8 cellular contexts compared by ENCODE assay signal in genomic region chr14:23569443-23570151, GRCh38. TPM values are rescaled to one million over a fixed set of nuclear protein-coding genes. Genes with fewer than 3 reads are reported as not detected.
DNase-seq lines count a peak whose midpoint lies in the region; ATAC-seq, FAIRE-seq and TF ChIP-seq lines count a peak whose summit lies in the region.

No MANE protein-coding gene starts in this region.

- intact Hi-C loops in ascending aorta (cut with DNase I) = loop anchor here (10.0 kb wide), 1 partner anchor 795 kb away; the partner anchor contains the start of gene NFATC4

- no peak overlapping the region for H3K27ac ChIP-seq in ascending aorta
- H3K27ac ChIP-seq in small intestine (ENCODE audit: low read depth in 1 of 2, low read length in 1 of 2) = no peak overlapping the region

- no peak for TF ChIP-seq CTCF in ascending aorta (IDR thresholded peaks at IDR 0.05)

- peaks cover 3% of the 10 kb centered on the region for H3K27me3 ChIP-seq in ascending aorta
- H3K27me3 ChIP-seq in small intestine (ENCODE audit: control insufficient read depth in 2 of 2, insufficient read depth in 2 of 2, low read length in 2 of 2) = no peaks in the 10 kb centered on the region

- H3K4me1 ChIP-seq in ascending aorta = peaks cover 0 to 8% of the 10 kb centered on the region in 2 donors
- peaks cover 0 to 2% of the 10 kb centered on the region in 2 donors for H3K4me1 ChIP-seq in small intestine (ENCODE audit: control insufficient read depth in 2 of 2, insufficient read depth in 1 of 2, low read depth in 1 of 2, low read length in 1 of 2)

- DNase-seq in Ammon's horn (ENCODE audit: low spot score) (peak; percentile 90), H4 (ENCODE audit: low spot score) (peak; percentile 58), SK-MEL-5 (ENCODE audit: low read depth, low spot score) (peak; percentile 41), hippocampal formation (lab: John Stamatoyannopoulos, UW) (peak; percentile 32 to 82), ascending aorta (ENCODE audit: low spot score in 2 of 2) (no peak), small intestine (no peak), mesenteric fat pad (ENCODE audit: low spot score) (no peak)

- in situ Hi-C loops in SK-MEL-5 (cut with HindIII; ENCODE audit: low pct_unique_long_range_greater_than_20kb, low sequenced_read_pairs) = no loop called here

- FAIRE-seq in small intestine (lab: Jason Lieb, UNC) = no peak

- no peak overlapping the region for H3K4me3 ChIP-seq in ascending aorta
- H3K4me3 ChIP-seq in small intestine (ENCODE audit: low read depth in 1 of 2, low read length in 2 of 2) = no peak overlapping the region

- 72 to 79% (median 73%) methylated on average over 6 to 7 of the region's 7 CpGs for WGBS in small intestine, 3 donors

- H3K9me3 ChIP-seq in ascending aorta = no peaks in the 10 kb centered on the region
- no peaks in the 10 kb centered on the region for H3K9me3 ChIP-seq in small intestine (ENCODE audit: control insufficient read depth, low read depth)

- no peak for ATAC-seq in GM18907 (IDR thresholded peaks at IDR 0.05; ENCODE audit: unreplicated experiment)

- H3K36me3 ChIP-seq in ascending aorta (no peaks in the 10 kb centered on the region), small intestine (ENCODE audit: control insufficient read depth in 2 of 2, insufficient read depth in 2 of 2, low read length in 2 of 2) (no peaks in the 10 kb centered on the region)

RNA-seq across cellular contexts. Expression of gene AP1G2, which starts 2.0 kb away (rescaled TPM):
- 0.06 and 0.43 TPM in 2 replicates for total RNA-seq in H4 (2014; rRNA removed; shearing (Covaris generic))
- 13.0 and 14.9 TPM in 2 replicates for total RNA-seq in SK-MEL-5 (2014; rRNA removed; shearing (Covaris generic))
- polyA plus RNA-seq in SK-MEL-5 (2015; cell fraction: cytosol; rRNA removed) = 19.2 and 19.5 TPM in 2 replicates
- 243 and 252 TPM in 2 replicates for polyA plus RNA-seq in SK-MEL-5 (2015; cell fraction: nucleus; rRNA removed)
- total RNA-seq in ascending aorta (56.2 TPM), mesenteric fat pad (32.8 TPM)
- 100 to 1,000 TPM in 2 of 3 donors, 10 to 100 TPM in 1; 80.4 to 376 (median 195) TPM for polyA plus RNA-seq in small intestine

RNA-seq across cellular contexts. Expression of gene JPH4, which starts 9.0 kb away (rescaled TPM):
- not detected in 2 replicates for total RNA-seq in H4 (2014; rRNA removed; shearing (Covaris generic))
- total RNA-seq in SK-MEL-5 (2014; rRNA removed; shearing (Covaris generic)) = not detected in 2 replicates
- polyA plus RNA-seq in SK-MEL-5 (2015; cell fraction: cytosol; rRNA removed) = 0.35 TPM in 1 of 2 replicates, not detected in the other
- 3.7 TPM in 1 of 2 replicates, not detected in the other for polyA plus RNA-seq in SK-MEL-5 (2015; cell fraction: nucleus; rRNA removed)
- 4.7 TPM for total RNA-seq in ascending aorta
- polyA plus RNA-seq in small intestine = 1 to 10 TPM in 2 of 3 donors, not detected in 1; 1.1 to 4.0 TPM
- 1.1 TPM for total RNA-seq in mesenteric fat pad

RNA-seq across cellular contexts. Expression of gene THTPA, which starts 13.5 kb away (rescaled TPM):
- 4.0 and 11.8 TPM in 2 replicates for total RNA-seq in H4 (2014; rRNA removed; shearing (Covaris generic))
- 9.5 and 11.9 TPM in 2 replicates for total RNA-seq in SK-MEL-5 (2014; rRNA removed; shearing (Covaris generic))
- 19.6 and 34.0 TPM in 2 replicates for polyA plus RNA-seq in SK-MEL-5 (2015; cell fraction: cytosol; rRNA removed)
- 23.2 and 41.2 TPM in 2 replicates for polyA plus RNA-seq in SK-MEL-5 (2015; cell fraction: nucleus; rRNA removed)
- total RNA-seq in ascending aorta (115 TPM), mesenteric fat pad (16.7 TPM)
- polyA plus RNA-seq in small intestine = 10 to 100 TPM in 2 of 3 donors, 1 to 10 TPM in 1; 9.7 to 18.7 (median 12.3) TPM

RNA-seq across cellular contexts. Expression of gene ZFHX2, which starts 18.0 kb away (rescaled TPM):
- 0.02 and 0.10 TPM in 2 replicates for total RNA-seq in H4 (2014; rRNA removed; shearing (Covaris generic))
- not detected in 2 replicates for total RNA-seq in SK-MEL-5 (2014; rRNA removed; shearing (Covaris generic))
- 0.15 and 0.24 TPM in 2 replicates for polyA plus RNA-seq in SK-MEL-5 (2015; cell fraction: cytosol; rRNA removed)
- polyA plus RNA-seq in SK-MEL-5 (2015; cell fraction: nucleus; rRNA removed) = 0.03 and 1.4 TPM in 2 replicates
- total RNA-seq in ascending aorta (1.3 TPM), mesenteric fat pad (3.1 TPM)
- under 1 TPM in 1 of 3 donors, not detected in 2; 0.55 TPM for polyA plus RNA-seq in small intestine

Comparison
In these comparisons a context has a peak if more than half of its experiments do, and no peak if none do; other contexts are left out.
1. DNase-seq: peak in Ammon's horn (single experiment), H4 (single experiment), SK-MEL-5 (single experiment) and hippocampal formation (2 of 2); none in ascending aorta (0 of 2), small intestine (single experiment) and mesenteric fat pad (single experiment).